In genomic region chr3:15063238-15063637, GRCh38 we compare ENCODE assay signal across 11 cellular contexts. TPM values are rescaled to one million over a fixed set of nuclear protein-coding genes. Genes with fewer than 3 reads are reported as not detected.
DNase-seq lines count a peak whose midpoint lies in the region; ATAC-seq and TF ChIP-seq lines count a peak whose summit lies in the region.
"Had no signal": no experiment of that assay in that cellular context is flagged by ENCODE, and none has a peak within 500 bp of the region (broad histone marks: within the 10 kb centered on the region; RNA-seq: fewer than 3 reads in every experiment).

No MANE protein-coding gene starts in this region.

- DNase-seq in stimulated activated naive CD8-positive, alpha-beta T cell treated with anti-CD3 and anti-CD28 coated beads, Interleukin-15, Interleukin-2, amounts not matched to agents 100 U/mL and 50 U/mL, for 24 hours: no peak
- no peak for DNase-seq in activated T-helper 1 cell treated with anti-CD3 and anti-CD28 coated beads, Interleukin-12 subunit alpha, Interleukin-12 subunit beta, Interleukin-2, Interleukin-4 antibody, amounts not matched to agents 30 ng/mL and 10 ng/mL and 1 ng/mL, durations not matched to agents 14 hours and 24 hours and 36 hours (ENCODE audit: low spot score)
- peak in 1 of 2 donors; percentile 73 for DNase-seq in left lung
- no peak for DNase-seq in cerebellar nuclear complex (lab: John Stamatoyannopoulos, UW)
- DNase-seq in dedifferentiated amniotic fluid mesenchymal stem cell (ENCODE audit: extremely low spot score): no peak
- DNase-seq in NCI-H748 (lab: John Stamatoyannopoulos, UW; ENCODE audit: unreplicated experiment): no peak
- DNase-seq in DMS 273 (lab: John Stamatoyannopoulos, UW; ENCODE audit: unreplicated experiment): no peak
- DNase-seq: DMS153; NCI-H2171; stimulated activated CD4-positive, alpha-beta T cell treated with anti-CD3 and anti-CD28 coated beads, Interleukin-1b, Interleukin-23, amount 100 ng/mL, for 48 hours had no signal

- peaks cover 0 to 13% of the 10 kb centered on the region in 2 donors for H3K36me3 ChIP-seq in left lung

- TF ChIP-seq CTCF in left lung (IDR thresholded peaks at IDR 0.05): no peak

- peaks cover 35% of the 10 kb centered on the region for H3K36me3 Mint-ChIP-seq in stimulated activated naive CD8-positive, alpha-beta T cell treated with anti-CD3 and anti-CD28 coated beads, Interleukin-15, Interleukin-2, amounts not matched to agents 100 ng/mL and 50 ng/mL, for 24 hours (ENCODE audit: low read depth)
- peaks cover 31% of the 10 kb centered on the region for H3K36me3 Mint-ChIP-seq in activated T-helper 1 cell treated with anti-CD3 and anti-CD28 coated beads, Interleukin-12 subunit alpha, Interleukin-12 subunit beta, Interleukin-2, Interleukin-4 antibody, amounts not matched to agents 30 ng/mL and 10 ng/mL and 1 ng/mL, durations not matched to agents 14 hours and 24 hours and 36 hours (ENCODE audit: low read depth)

- ATAC-seq in stimulated activated naive CD8-positive, alpha-beta T cell treated with anti-CD3 and anti-CD28 coated beads, Interleukin-15, Interleukin-2, amounts not matched to agents 100 U/mL and 50 U/mL, for 24 hours: no peak
- peak; percentile 53 for ATAC-seq in left lung

- intact Hi-C loops in activated T-helper 1 cell treated with anti-CD3 and anti-CD28 coated beads, Interleukin-12 subunit alpha, Interleukin-12 subunit beta, Interleukin-2, Interleukin-4 antibody, amounts not matched to agents 30 ng/mL and 10 ng/mL and 1 ng/mL, durations not matched to agents 14 hours and 24 hours and 36 hours (cut with micrococcal nuclease): no loop called here
- intact Hi-C loops in left lung (cut with DNase I): no loop called here

- H3K27me3 ChIP-seq in left lung: no peaks in the 10 kb centered on the region

- no peak overlapping the region for H3K27ac Mint-ChIP-seq in stimulated activated naive CD8-positive, alpha-beta T cell treated with anti-CD3 and anti-CD28 coated beads, Interleukin-15, Interleukin-2, amounts not matched to agents 100 ng/mL and 50 ng/mL, for 24 hours
- H3K27ac Mint-ChIP-seq in activated T-helper 1 cell treated with anti-CD3 and anti-CD28 coated beads, Interleukin-12 subunit alpha, Interleukin-12 subunit beta, Interleukin-2, Interleukin-4 antibody, amounts not matched to agents 30 ng/mL and 10 ng/mL and 1 ng/mL, durations not matched to agents 14 hours and 24 hours and 36 hours: no peak overlapping the region

- no peaks in the 10 kb centered on the region for H3K9me3 ChIP-seq in left lung

- no peak overlapping the region for H3K27ac ChIP-seq in left lung

- peak overlapping the region; percentile 96 for H3K4me3 Mint-ChIP-seq in stimulated activated naive CD8-positive, alpha-beta T cell treated with anti-CD3 and anti-CD28 coated beads, Interleukin-15, Interleukin-2, amounts not matched to agents 100 ng/mL and 50 ng/mL, for 24 hours
- H3K4me3 Mint-ChIP-seq in activated T-helper 1 cell treated with anti-CD3 and anti-CD28 coated beads, Interleukin-12 subunit alpha, Interleukin-12 subunit beta, Interleukin-2, Interleukin-4 antibody, amounts not matched to agents 30 ng/mL and 10 ng/mL and 1 ng/mL, durations not matched to agents 14 hours and 24 hours and 36 hours: peak overlapping the region; percentile 96

- no peaks in the 10 kb centered on the region for H3K27me3 Mint-ChIP-seq in stimulated activated naive CD8-positive, alpha-beta T cell treated with anti-CD3 and anti-CD28 coated beads, Interleukin-15, Interleukin-2, amounts not matched to agents 100 ng/mL and 50 ng/mL, for 24 hours
- H3K27me3 Mint-ChIP-seq in activated T-helper 1 cell treated with anti-CD3 and anti-CD28 coated beads, Interleukin-12 subunit alpha, Interleukin-12 subunit beta, Interleukin-2, Interleukin-4 antibody, amounts not matched to agents 30 ng/mL and 10 ng/mL and 1 ng/mL, durations not matched to agents 14 hours and 24 hours and 36 hours (ENCODE audit: insufficient read depth): no peaks in the 10 kb centered on the region

- no peaks in the 10 kb centered on the region for H3K9me3 Mint-ChIP-seq in stimulated activated naive CD8-positive, alpha-beta T cell treated with anti-CD3 and anti-CD28 coated beads, Interleukin-15, Interleukin-2, amounts not matched to agents 100 ng/mL and 50 ng/mL, for 24 hours
- no peaks in the 10 kb centered on the region for H3K9me3 Mint-ChIP-seq in activated T-helper 1 cell treated with anti-CD3 and anti-CD28 coated beads, Interleukin-12 subunit alpha, Interleukin-12 subunit beta, Interleukin-2, Interleukin-4 antibody, amounts not matched to agents 30 ng/mL and 10 ng/mL and 1 ng/mL, durations not matched to agents 14 hours and 24 hours and 36 hours

- H3K4me1 Mint-ChIP-seq in stimulated activated naive CD8-positive, alpha-beta T cell treated with anti-CD3 and anti-CD28 coated beads, Interleukin-15, Interleukin-2, amounts not matched to agents 100 ng/mL and 50 ng/mL, for 24 hours (ENCODE audit: low read depth): peaks cover 40% of the 10 kb centered on the region
- H3K4me1 Mint-ChIP-seq in activated T-helper 1 cell treated with anti-CD3 and anti-CD28 coated beads, Interleukin-12 subunit alpha, Interleukin-12 subunit beta, Interleukin-2, Interleukin-4 antibody, amounts not matched to agents 30 ng/mL and 10 ng/mL and 1 ng/mL, durations not matched to agents 14 hours and 24 hours and 36 hours (ENCODE audit: low read depth): peaks cover 26% of the 10 kb centered on the region

- peaks cover 8 to 21% of the 10 kb centered on the region in 2 donors for H3K4me1 ChIP-seq in left lung

- peak overlapping the region in 1 of 2 donors; percentile 92 for H3K4me3 ChIP-seq in left lung

RNA-seq across cellular contexts. Expression of gene MRPS25, which starts 1.9 kb away (rescaled TPM):
- 96.5 and 105 TPM in 2 replicates for total RNA-seq in activated T-helper 1 cell treated with anti-CD3 and anti-CD28 coated beads, Interleukin-12 subunit alpha, Interleukin-12 subunit beta, Interleukin-2, Interleukin-4 antibody, amounts not matched to agents 30 ng/mL and 10 ng/mL and 1 ng/mL, durations not matched to agents 14 hours and 24 hours and 36 hours
- 10 to 100 TPM; 62.4 to 70.2 TPM for total RNA-seq in left lung

RNA-seq across cellular contexts. Expression of gene RBSN, which starts 35.7 kb away (rescaled TPM):
- 11.7 and 12.5 TPM in 2 replicates for total RNA-seq in activated T-helper 1 cell treated with anti-CD3 and anti-CD28 coated beads, Interleukin-12 subunit alpha, Interleukin-12 subunit beta, Interleukin-2, Interleukin-4 antibody, amounts not matched to agents 30 ng/mL and 10 ng/mL and 1 ng/mL, durations not matched to agents 14 hours and 24 hours and 36 hours
- 10 to 100 TPM; 24.5 to 24.9 TPM for total RNA-seq in left lung
